33 cellular contexts compared by ENCODE assay signal in genomic region chr20:46036370-46036769, GRCh38. TPM values are rescaled to one million over a fixed set of nuclear protein-coding genes. Genes with fewer than 3 reads are reported as not detected.
"Had no signal": no experiment of that assay in that cellular context is flagged by ENCODE, and none has a peak within 500 bp of the region (broad histone marks: within the 10 kb centered on the region; RNA-seq: fewer than 3 reads in every experiment).

No MANE protein-coding gene starts in this region.

- DNase-seq: activated CD4-positive, alpha-beta memory T cell treated with anti-CD3 and anti-CD28 coated beads for 36 hours; activated CD4-positive, alpha-beta T cell treated with anti-CD3 and anti-CD28 coated beads for 36 hours; activated CD4-positive, alpha-beta T cell treated with anti-CD3 and anti-CD28 coated beads, Interleukin-2, amount 10 ng/mL, durations not matched to agents 24 days and 14 days; activated CD4-positive, CD25-positive, alpha-beta regulatory T cell; activated CD4-positive, CD25-positive, alpha-beta regulatory T cell treated with anti-CD3 and anti-CD28 coated beads, Interleukin-2, amount 50 U/mL, for 72 hours; activated CD8-positive, alpha-beta memory T cell treated with anti-CD3 and anti-CD28 coated beads, Interleukin-2, amount 10 ng/mL, durations not matched to agents 7 days and 5 days; activated CD8-positive, alpha-beta memory T cell treated with anti-CD3 and anti-CD28 coated beads, Interleukin-2, amount 50 U/mL, for 4 hours; activated CD8-positive, alpha-beta T cell treated with anti-CD3 and anti-CD28 coated beads, Interleukin-2, amount 10 ng/mL, durations not matched to agents 7 days and 5 days; activated effector memory CD4-positive, alpha-beta T cell treated with anti-CD3 and anti-CD28 coated beads, Interleukin-2, amount 50 U/mL, for 16 hours; activated naive CD4-positive, alpha-beta T cell treated with anti-CD3 and anti-CD28 coated beads for 36 hours; activated naive CD8-positive, alpha-beta T cell treated with anti-CD3 and anti-CD28 coated beads for 36 hours; activated naive CD8-positive, alpha-beta T cell treated with anti-CD3 and anti-CD28 coated beads, Interleukin-2, amount 50 U/mL, for 24 hours; activated T-cell treated with anti-CD3 and anti-CD28 coated beads, Interleukin-2, amount 50 U/mL, for 1 hour; activated T-cell treated with anti-CD3 and anti-CD28 coated beads, Interleukin-2, amount 50 U/mL, for 48 hours; adrenal gland; amygdala; central memory CD4-positive, alpha-beta T cell; effector memory CD8-positive, alpha-beta T cell; esophagus squamous epithelium; foreskin melanocyte; heart right ventricle; T-helper 2 cell had no signal

- ATAC-seq: activated CD4-positive, alpha-beta T cell treated with anti-CD3 and anti-CD28 coated beads for 36 hours; activated CD8-positive, alpha-beta memory T cell treated with anti-CD3 and anti-CD28 coated beads, Interleukin-2, amount 10 ng/mL, durations not matched to agents 7 days and 5 days; activated CD8-positive, alpha-beta T cell treated with anti-CD3 and anti-CD28 coated beads, Interleukin-2, amount 10 ng/mL, durations not matched to agents 7 days and 5 days; activated naive CD8-positive, alpha-beta T cell treated with anti-CD3 and anti-CD28 coated beads, Interleukin-2, amount 50 U/mL, for 24 hours; effector memory CD8-positive, alpha-beta T cell; gastroesophageal sphincter; heart right ventricle had no signal

- H3K9me3 ChIP-seq: adrenal gland, ascending aorta, breast epithelium, esophagus squamous epithelium, gastroesophageal sphincter, heart right ventricle had no signal

- H3K36me3 ChIP-seq: adrenal gland, ascending aorta, breast epithelium, cardiac muscle cell, esophagus squamous epithelium, gastroesophageal sphincter, heart right ventricle had no signal

- H3K4me3 ChIP-seq: adrenal gland, ascending aorta, breast epithelium, cardiac muscle cell, coronary artery, esophagus squamous epithelium, gastroesophageal sphincter, heart right ventricle had no signal

- H3K4me1 ChIP-seq: adrenal gland, ascending aorta, breast epithelium had no signal

- H3K27ac ChIP-seq: adrenal gland, ascending aorta, breast epithelium, cardiac muscle cell, coronary artery, esophagus squamous epithelium, gastroesophageal sphincter, heart right ventricle had no signal

RNA-seq across cellular contexts. Expression of gene SLC12A5, which starts 7.4 kb away (rescaled TPM):
- total RNA-seq: activated CD4-positive, alpha-beta T cell treated with anti-CD3 and anti-CD28 coated beads, Interleukin-2, amount 10 ng/mL, durations not matched to agents 24 days and 14 days; activated CD8-positive, alpha-beta memory T cell treated with anti-CD3 and anti-CD28 coated beads for 36 hours; activated naive CD4-positive, alpha-beta T cell treated with anti-CD3 and anti-CD28 coated beads for 36 hours; activated T-helper 1 cell treated with anti-CD3 and anti-CD28 coated beads, Interleukin-12 subunit alpha, Interleukin-12 subunit beta, Interleukin-2, Interleukin-4 antibody, amounts not matched to agents 30 ng/mL and 10 ng/mL and 1 ng/mL, durations not matched to agents 14 hours and 24 hours and 36 hours; ascending aorta; esophagus squamous epithelium; gastroesophageal sphincter had no signal

RNA-seq across cellular contexts. Expression of gene MMP9, which starts 27.7 kb away (rescaled TPM):
- total RNA-seq: activated CD4-positive, alpha-beta T cell treated with anti-CD3 and anti-CD28 coated beads for 36 hours; activated CD8-positive, alpha-beta memory T cell treated with anti-CD3 and anti-CD28 coated beads for 36 hours; activated CD8-positive, alpha-beta T cell treated with anti-CD3 and anti-CD28 coated beads, Interleukin-2, amount 10 ng/mL, durations not matched to agents 7 days and 5 days; activated naive CD4-positive, alpha-beta T cell treated with anti-CD3 and anti-CD28 coated beads for 36 hours; activated T-helper 2 cell treated with anti-CD3 and anti-CD28 coated beads, Interferon-gamma antibody, Interleukin-2, Interleukin-4, amounts not matched to agents 10 μg/mL and 5 μg/mL and 100 μg/mL, durations not matched to agents 14 hours and 24 hours and 36 hours; ascending aorta; cardiac muscle cell; cerebellum; fibroblast of lung; fibroblast of villous mesenchyme had no signal
- polyA plus RNA-seq: fibroblast of lung had no signal
